Comparison of ENCODE assay signal across 9 cellular contexts in the genomic region with DNA sequence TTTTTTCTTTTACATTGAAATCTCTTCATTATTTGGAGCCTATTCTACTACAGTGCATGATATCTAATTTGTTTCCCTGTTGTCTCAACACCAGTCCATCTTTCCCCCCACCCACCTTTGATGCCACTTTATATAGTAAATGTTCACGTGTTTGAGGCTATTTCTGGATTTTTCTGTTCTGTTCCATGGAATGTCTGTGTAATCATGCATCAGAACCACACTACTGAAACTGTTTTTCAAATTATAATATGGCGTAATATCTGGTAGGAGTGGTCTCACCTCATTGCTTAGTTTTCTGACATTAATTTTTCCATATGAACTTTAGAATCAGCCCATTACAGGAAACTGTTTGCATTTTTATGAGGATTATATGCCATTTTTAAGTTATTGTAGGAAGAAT.
"Had no signal": no experiment of that assay in that cellular context is flagged by ENCODE, and none has a peak within 500 bp of the region (broad histone marks: within the 10 kb centered on the region; RNA-seq: fewer than 3 reads in every experiment).

No MANE protein-coding gene starts in this region.

- H3K27ac Mint-ChIP-seq: T-helper 2 cell treated with Interferon-gamma antibody and Interleukin-4, amounts not matched to agents 5 μg/mL and 100 μg/mL, for 36 hours had no signal

- H3K4me3 Mint-ChIP-seq: neural crest cell; T-helper 2 cell treated with Interferon-gamma antibody and Interleukin-4, amounts not matched to agents 5 μg/mL and 100 μg/mL, for 36 hours had no signal

- H3K9me3 ChIP-seq: gastroesophageal sphincter, lower lobe of right lung, tibial nerve had no signal

- H3K36me3 ChIP-seq: lower lobe of right lung had no signal

- H3K4me3 ChIP-seq: gastroesophageal sphincter, heart right ventricle, lower lobe of right lung, spleen, tibial nerve had no signal

- H3K27me3 ChIP-seq: gastroesophageal sphincter, heart right ventricle, spleen, tibial nerve had no signal

- H3K27ac ChIP-seq: epithelial cell of prostate, gastroesophageal sphincter, heart right ventricle, lower lobe of right lung, tibial nerve had no signal

- DNase-seq: heart right ventricle, left cardiac atrium, lower lobe of right lung, spleen had no signal

- H3K4me1 Mint-ChIP-seq: neural crest cell had no signal

- H3K4me1 ChIP-seq: gastroesophageal sphincter, heart right ventricle, lower lobe of right lung, tibial nerve had no signal
